ENCODE assay signal across 9 cellular contexts in genomic region chr22:24303007-24303406, GRCh38. TPM values are rescaled to one million over a fixed set of nuclear protein-coding genes. Genes with fewer than 3 reads are reported as not detected.
DNase-seq lines count a peak whose midpoint lies in the region; ATAC-seq and TF ChIP-seq lines count a peak whose summit lies in the region.
"Had no signal": no experiment of that assay in that cellular context is flagged by ENCODE, and none has a peak within 500 bp of the region (broad histone marks: within the 10 kb centered on the region; RNA-seq: fewer than 3 reads in every experiment).

No MANE protein-coding gene starts in this region.

- DNase-seq in GF-D8 (lab: John Stamatoyannopoulos, UW) = peak; percentile 31
- DNase-seq in SKM-1 (lab: John Stamatoyannopoulos, UW; ENCODE audit: unreplicated experiment) = peak; percentile 7
- DNase-seq in right atrium auricular region (ENCODE audit: low spot score) = no peak
- no peak for DNase-seq in SW 1271 (lab: John Stamatoyannopoulos, UW)
- DNase-seq in GM10266 (ENCODE audit: extremely low spot score) = no peak
- no peak for DNase-seq in DMS79 treated with DMSO at 0.1 percent for 48 hours (lab: John Stamatoyannopoulos, UW)
- DNase-seq: activated CD4-positive, alpha-beta T cell treated with anti-CD3 and anti-CD28 coated beads, Interleukin-2, amount 50 U/mL, for 48 hours had no signal

- H3K27ac ChIP-seq in right atrium auricular region = peak overlapping the region; percentile 69 to 81
- peak overlapping the region in 18 of 21 experiments; percentile 7 to 59 (median 32) for H3K27ac ChIP-seq in skin epidermis

- no peaks in the 10 kb centered on the region for H3K36me3 ChIP-seq in right atrium auricular region

- TF ChIP-seq CTCF in right atrium auricular region (IDR thresholded peaks at IDR 0.05) (no peak), GM10266 (IDR thresholded peaks at IDR 0.05; ENCODE audit: control insufficient read depth, insufficient read depth, low read depth, missing control alignments) (no peak)

- H3K4me1 ChIP-seq in right atrium auricular region = peaks cover 0 to 61% of the 10 kb centered on the region in 2 donors

- no peak overlapping the region for H3K4me3 ChIP-seq in right atrium auricular region
- no peak overlapping the region for H3K4me3 ChIP-seq in skin epidermis

- ATAC-seq in HG02623 (IDR thresholded peaks at IDR 0.05; ENCODE audit: unreplicated experiment) = no peak

- no peaks in the 10 kb centered on the region for H3K27me3 ChIP-seq in right atrium auricular region

- peaks cover 0 to 4% of the 10 kb centered on the region in 2 donors for H3K9me3 ChIP-seq in right atrium auricular region

RNA-seq across cellular contexts. Expression of gene SPECC1L, which starts 32.4 kb away (rescaled TPM):
- 10 to 100 TPM; 33.6 to 39.1 TPM for total RNA-seq in right atrium auricular region

RNA-seq across cellular contexts. Expression of gene GGT5, which starts 58.1 kb away (rescaled TPM):
- total RNA-seq in right atrium auricular region = 10 to 100 TPM; 36.2 to 58.7 TPM

Comparison
In these comparisons a context has a peak if more than half of its experiments do, and no peak if none do; other contexts are left out.
1. DNase-seq: peak in GF-D8 (single experiment) and SKM-1 (single experiment); none in right atrium auricular region (single experiment), SW 1271 (0 of 2), GM10266 (single experiment) and DMS79 treated with DMSO at 0.1 percent for 48 hours (single experiment).